ENCODE assay signal across 23 cellular contexts in genomic region chr6:167660944-167661343, GRCh38.
DNase-seq lines count a peak whose midpoint lies in the region; ATAC-seq and TF ChIP-seq lines count a peak whose summit lies in the region.
"Had no signal": no experiment of that assay in that cellular context is flagged by ENCODE, and none has a peak within 500 bp of the region (broad histone marks: within the 10 kb centered on the region; RNA-seq: fewer than 3 reads in every experiment).

No MANE protein-coding gene starts in this region.

- H3K79me1 ChIP-seq in mesendoderm (ENCODE audit: low read length), result no peaks in the 10 kb centered on the region

- no peak overlapping the region for H2BK120ac ChIP-seq in mesendoderm (ENCODE audit: low read depth, low read length)

- H3K4me1 ChIP-seq in hepatocyte (ENCODE audit: insufficient read depth) (peaks cover 20% of the 10 kb centered on the region), mesendoderm (ENCODE audit: control insufficient read depth, low read depth, low read length) (peaks cover 5% of the 10 kb centered on the region), upper lobe of right lung (no peaks in the 10 kb centered on the region)
- H3K4me1 ChIP-seq: thyroid gland had no signal

- H3K4ac ChIP-seq in mesendoderm (ENCODE audit: low read depth, low read length), result no peak overlapping the region

- H4K20me1 ChIP-seq in hepatocyte (ENCODE audit: insufficient read depth, poor library complexity, severe bottlenecking), result no peaks in the 10 kb centered on the region

- H3K27me3 ChIP-seq in hepatocyte (no peaks in the 10 kb centered on the region), mesendoderm (ENCODE audit: insufficient read depth, low read length, poor library complexity) (no peaks in the 10 kb centered on the region), upper lobe of right lung (no peaks in the 10 kb centered on the region)
- H3K27me3 ChIP-seq: stomach, thyroid gland had no signal

- no peaks in the 10 kb centered on the region for H3K9me3 ChIP-seq in hepatocyte (ENCODE audit: low read depth)
- H3K9me3 ChIP-seq in upper lobe of right lung, result no peaks in the 10 kb centered on the region
- H3K9me3 ChIP-seq: stomach, thyroid gland had no signal

- H2AK5ac ChIP-seq in mesendoderm (ENCODE audit: low read length), result no peak overlapping the region

- H4K8ac ChIP-seq in mesendoderm (ENCODE audit: low read depth, low read length), result no peak overlapping the region

- intact Hi-C loops in upper lobe of right lung (cut with DNase I), result no loop called here

- H2BK5ac ChIP-seq in mesendoderm (ENCODE audit: low read length), result no peak overlapping the region

- H3K36me3 ChIP-seq in hepatocyte (replicated peaks; ENCODE audit: insufficient read depth, low read depth) (no peaks in the 10 kb centered on the region), mesendoderm (ENCODE audit: control insufficient read depth, insufficient read depth, low read length) (no peaks in the 10 kb centered on the region), upper lobe of right lung (no peaks in the 10 kb centered on the region)
- H3K36me3 ChIP-seq: stomach, thyroid gland had no signal

- H3K4me2 ChIP-seq in hepatocyte (peak overlapping the region; percentile 66), mesendoderm (ENCODE audit: low read length) (no peak overlapping the region)

- no peak overlapping the region for H2AFZ ChIP-seq in hepatocyte

- ATAC-seq in upper lobe of right lung (no peak), HG03280 (IDR thresholded peaks at IDR 0.05; ENCODE audit: unreplicated experiment) (no peak)
- ATAC-seq: activated CD8-positive, alpha-beta T cell treated with anti-CD3 and anti-CD28 coated beads for 36 hours; GM12878; Right ventricle myocardium inferior had no signal

- H3K56ac ChIP-seq in mesendoderm (ENCODE audit: low read length), result no peak overlapping the region

- TF ChIP-seq CTCF in VCaP (conservative IDR thresholded peaks at IDR 0.05) (no peak), hepatocyte (IDR thresholded peaks at IDR 0.05; ENCODE audit: poor library complexity) (no peak), upper lobe of right lung (IDR thresholded peaks at IDR 0.05) (no peak)

- H3K23ac ChIP-seq in mesendoderm (ENCODE audit: low read length), result no peak overlapping the region

- 70% methylated on average over 8 of the region's 8 CpGs for WGBS in hepatocyte (ENCODE audit: low lambda C conversion rate, missing lambda C conversion rate)
- WGBS in mesendoderm (ENCODE audit: extremely low coverage, insufficient coverage, low lambda C conversion rate), result no CpG with 5 or more reads among the region's 8 CpGs

- DNase-seq in hepatocyte (ENCODE audit: low spot score), result no peak
- DNase-seq in mesendoderm, result peak; percentile 65
- DNase-seq in renal cortical epithelial cell (ENCODE audit: low read depth), result peak; percentile 87
- DNase-seq in upper lobe of right lung, result no peak
- no peak for DNase-seq in EL
- no peak for DNase-seq in ureter (ENCODE audit: low spot score)
- DNase-seq: ACHN; activated CD8-positive, alpha-beta memory T cell treated with anti-CD3 and anti-CD28 coated beads, Interleukin-2, amount 50 U/mL, for 48 hours; activated CD8-positive, alpha-beta T cell treated with anti-CD3 and anti-CD28 coated beads for 36 hours; activated naive CD4-positive, alpha-beta T cell treated with Interleukin-2 at 50 U/mL for 16 hours; Kasumi-1; NCI-H1417; NCI-H2081; NCI-H524 treated with DMSO at 0.1 percent for 48 hours; OCI-M1; stimulated activated CD4-positive, alpha-beta T cell treated with anti-CD3 and anti-CD28 coated beads, Interleukin-1b, Interleukin-23, amount 100 ng/mL, for 48 hours; stomach; T-helper 2 cell; thyroid gland had no signal

- H3K9me2 ChIP-seq in hepatocyte (replicated peaks; ENCODE audit: insufficient read depth), result no peaks in the 10 kb centered on the region

- no peak overlapping the region for H2BK15ac ChIP-seq in mesendoderm (replicated peaks; ENCODE audit: low read depth)

- H4K5ac ChIP-seq in mesendoderm (ENCODE audit: low read length), result no peak overlapping the region

- no peak overlapping the region for H3K18ac ChIP-seq in mesendoderm (ENCODE audit: low read length)

- H3K27ac ChIP-seq in VCaP (peak overlapping the region; percentile 24; the same call in 1 of the 2 replicates), hepatocyte (peak overlapping the region; percentile 15), mesendoderm (ENCODE audit: low read depth, low read length) (no peak overlapping the region), upper lobe of right lung (no peak overlapping the region)
- H3K27ac ChIP-seq: thyroid gland had no signal

- H3K79me2 ChIP-seq in hepatocyte (no peaks in the 10 kb centered on the region), mesendoderm (ENCODE audit: control insufficient read depth, insufficient read depth, low read length) (no peaks in the 10 kb centered on the region)

- H3K4me3 ChIP-seq in hepatocyte, result no peak overlapping the region
- H3K4me3 ChIP-seq in mesendoderm (ENCODE audit: low read length), result no peak overlapping the region
- H3K4me3 ChIP-seq in upper lobe of right lung, result no peak overlapping the region
- H3K4me3 ChIP-seq: GM12878, stomach, thyroid gland had no signal

- no peak overlapping the region for H3K9ac ChIP-seq in mesendoderm (ENCODE audit: low read length)

Comparison
In these comparisons a context has a peak if more than half of its experiments do, and no peak if none do; other contexts are left out.
1. H3K27ac ChIP-seq: peak in VCaP (single experiment) and hepatocyte (single experiment); none in mesendoderm (single experiment) and upper lobe of right lung (single experiment).
2. DNase-seq: peak in mesendoderm (single experiment) and renal cortical epithelial cell (single experiment); none in hepatocyte (single experiment), upper lobe of right lung (single experiment), EL (single experiment) and ureter (single experiment).